Comparison of ENCODE assay signal across 6 cellular contexts in the genomic region with DNA sequence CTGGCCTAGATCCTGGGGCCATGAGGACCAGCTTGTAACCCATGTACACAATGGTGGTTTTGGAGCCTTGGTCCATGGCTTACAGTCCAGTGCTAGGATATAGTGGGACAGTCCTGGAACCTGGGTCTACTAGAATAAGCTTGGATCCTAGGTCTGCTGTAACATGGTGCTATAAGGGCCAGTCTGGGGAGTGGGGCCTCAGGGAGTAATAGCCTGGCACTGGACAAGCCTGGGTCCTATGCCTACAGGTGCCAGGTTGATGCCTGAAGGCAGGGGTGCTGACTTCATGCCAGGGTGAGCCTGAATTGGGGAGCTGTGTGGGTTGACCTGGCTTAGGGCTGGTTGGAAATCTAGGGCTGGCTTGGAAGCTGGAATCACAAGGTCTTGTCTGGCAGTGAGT.
"Had no signal": no experiment of that assay in that cellular context is flagged by ENCODE, and none has a peak within 500 bp of the region (broad histone marks: within the 10 kb centered on the region; RNA-seq: fewer than 3 reads in every experiment).

No MANE protein-coding gene starts in this region.

- H3K27me3 Mint-ChIP-seq: IgD-negative memory B cell had no signal

- ATAC-seq: HepG2, K562 had no signal

- H3K27ac ChIP-seq: HL-60 had no signal

- H3K4me3 ChIP-seq: K562 had no signal

- H3K4me3 Mint-ChIP-seq: IgD-negative memory B cell had no signal

- DNase-seq: IMR-90, KBM-7 had no signal

- H3K4me1 Mint-ChIP-seq: IgD-negative memory B cell had no signal

- H3K27ac Mint-ChIP-seq: IgD-negative memory B cell had no signal
